ENCODE assay signal across 8 cellular contexts in genomic region chr1:16009030-16009460, GRCh38. TPM values are rescaled to one million over a fixed set of nuclear protein-coding genes. Genes with fewer than 3 reads are reported as not detected.
DNase-seq lines count a peak whose midpoint lies in the region; ATAC-seq and TF ChIP-seq lines count a peak whose summit lies in the region.

No MANE protein-coding gene starts in this region.

- H3K27me3 ChIP-seq in DOHH2 (ENCODE audit: control insufficient read depth, low read length) = peaks cover 24% of the 10 kb centered on the region

- intact Hi-C loops in posterior vena cava (cut with DNase I) = loop anchor here (2.0 to 5.0 kb wide), 2 partner anchors 43 to 46 kb away; no protein-coding TSS in a partner anchor

- peak; percentile 78 for DNase-seq in activated naive CD4-positive, alpha-beta T cell treated with Interleukin-2 at 50 U/mL for 16 hours
- peak; percentile 56 for DNase-seq in globus pallidus (ENCODE audit: low spot score)
- peak; percentile 93 for DNase-seq in posterior vena cava (ENCODE audit: low spot score)
- DNase-seq in ureter (ENCODE audit: low spot score) = peak; percentile 84

- peak; percentile 99 for TF ChIP-seq CTCF in DOHH2 (IDR thresholded peaks at IDR 0.05; ENCODE audit: low read depth, low read length, poor library complexity, severe bottlenecking)
- peak; percentile 75 for TF ChIP-seq CTCF in LNCAP (IDR thresholded peaks at IDR 0.05)

- no peaks in the 10 kb centered on the region for H3K36me3 ChIP-seq in DOHH2 (ENCODE audit: control insufficient read depth, low read length)

- H3K79me2 ChIP-seq in DOHH2 (ENCODE audit: control insufficient read depth, low read length) = no peaks in the 10 kb centered on the region

- no peaks in the 10 kb centered on the region for H3K9me2 ChIP-seq in DOHH2 (replicated peaks; ENCODE audit: control insufficient read depth, low read length)

- H3K4me2 ChIP-seq in DOHH2 (ENCODE audit: low read length) = no peak overlapping the region

- no peaks in the 10 kb centered on the region for H3F3A ChIP-seq in DOHH2 (ENCODE audit: control insufficient read depth, insufficient read depth)

- ATAC-seq in SK-N-SH treated with all-trans-retinoic acid at 6 μM for 48 hours (peak; percentile 92), GM21825 (IDR thresholded peaks at IDR 0.05; ENCODE audit: unreplicated experiment) (no peak)

- peaks cover 47% of the 10 kb centered on the region for H3K4me1 ChIP-seq in DOHH2 (ENCODE audit: control insufficient read depth, low read length)

- no peak overlapping the region for H3K4me3 ChIP-seq in DOHH2 (ENCODE audit: low read length)

- no peaks in the 10 kb centered on the region for H3K9me3 ChIP-seq in DOHH2 (ENCODE audit: control insufficient read depth, insufficient read depth, low read length)

- H4K20me1 ChIP-seq in DOHH2 (ENCODE audit: control insufficient read depth, insufficient read depth, low read depth, low read length) = no peaks in the 10 kb centered on the region

- H3K27ac ChIP-seq in DOHH2 (ENCODE audit: low read depth, low read length) = no peak overlapping the region

TF ChIP-seq in SK-N-SH treated with all-trans-retinoic acid at 6 μM for 48 hours, 23 proteins besides CTCF, POLR2A, EP300 and RAD21:
- TF ChIP-seq ZNF8 (CRISPR knock-in tag; IDR thresholded peaks at IDR 0.05) = no peak
- no peak for TF ChIP-seq RARB (CRISPR knock-in tag; IDR thresholded peaks at IDR 0.05)
- no peak for TF ChIP-seq ZC3H10 (CRISPR knock-in tag; IDR thresholded peaks at IDR 0.05)
- TF ChIP-seq ISL1 (CRISPR knock-in tag; IDR thresholded peaks at IDR 0.05) = no peak
- TF ChIP-seq ARNTL (CRISPR knock-in tag; IDR thresholded peaks at IDR 0.05; ENCODE audit: borderline replicate concordance, low read depth) = no peak
- TF ChIP-seq ZFP30 (CRISPR knock-in tag; IDR thresholded peaks at IDR 0.05) = no peak
- no peak for TF ChIP-seq TCF4 (CRISPR knock-in tag; IDR thresholded peaks at IDR 0.05; ENCODE audit: borderline replicate concordance)
- TF ChIP-seq ZNF565 (CRISPR knock-in tag; conservative IDR thresholded peaks at IDR 0.05; ENCODE audit: low read depth) = no peak
TF ChIP-seq in SK-N-SH treated with all-trans-retinoic acid at 6 μM for 48 hours: peak in this region for 0.

RNA-seq across cellular contexts. Expression of gene SRARP, which starts 5.0 kb away (rescaled TPM):
- total RNA-seq in posterior vena cava = not detected
- total RNA-seq in ureter = not detected

RNA-seq across cellular contexts. Expression of gene HSPB7, which starts 8.8 kb away (rescaled TPM):
- total RNA-seq in posterior vena cava = 100 to 1,000 TPM; 272 to 588 TPM
- 36.2 TPM for total RNA-seq in ureter

RNA-seq across cellular contexts. Expression of gene CLCNKA, which starts 12.8 kb away (rescaled TPM):
- total RNA-seq in posterior vena cava (under 1 TPM; 0.51 to 0.90 TPM), ureter (2.2 TPM)

RNA-seq across cellular contexts. Expression of gene ZBTB17, which starts 33.1 kb away (rescaled TPM):
- total RNA-seq in posterior vena cava (10 to 100 TPM; 31.6 to 38.7 TPM), ureter (44.4 TPM)

RNA-seq across cellular contexts. Expression of gene CLCNKB, which starts 34.5 kb away (rescaled TPM):
- total RNA-seq in posterior vena cava (under 1 TPM; 0.62 to 0.88 TPM), ureter (0.65 TPM)
